8 cellular contexts compared by ENCODE assay signal in genomic region chr1:109617291-109617801, GRCh38. TPM values are rescaled to one million over a fixed set of nuclear protein-coding genes. Genes with fewer than 3 reads are reported as not detected.
A peak's percentile ranks its signal among the peaks of the same experiment; 100 is the strongest.
DNase-seq lines count a peak whose midpoint lies in the region; ATAC-seq and TF ChIP-seq lines count a peak whose summit lies in the region.

No MANE protein-coding gene starts in this region.

- H3K4me3 ChIP-seq in MM.1S (ENCODE audit: low read length): no peak overlapping the region

- no peak overlapping the region for H3K4me3 Mint-ChIP-seq in effector memory CD8-positive, alpha-beta T cell

- no peaks in the 10 kb centered on the region for H3K9me3 ChIP-seq in MM.1S (replicated peaks; ENCODE audit: insufficient read depth, low read length)

- H3K27me3 Mint-ChIP-seq in effector memory CD8-positive, alpha-beta T cell: peaks cover 0 to 6% of the 10 kb centered on the region in 2 donors

- H3K27ac Mint-ChIP-seq in effector memory CD8-positive, alpha-beta T cell: peak overlapping the region in 1 of 2 donors; percentile 93

- no peaks in the 10 kb centered on the region for H3K9me3 Mint-ChIP-seq in effector memory CD8-positive, alpha-beta T cell

- H3K4me1 Mint-ChIP-seq in effector memory CD8-positive, alpha-beta T cell (ENCODE audit: low read depth in 2 of 2): peaks cover 36 to 46% of the 10 kb centered on the region in 2 donors

- H3K79me2 ChIP-seq in MM.1S (ENCODE audit: low read length): peaks cover 19% of the 10 kb centered on the region

- no peak overlapping the region for H3K27ac ChIP-seq in MM.1S (ENCODE audit: low read length)

- no peak overlapping the region for H3K4me2 ChIP-seq in MM.1S (ENCODE audit: low read depth, low read length)

- no peaks in the 10 kb centered on the region for H3K27me3 ChIP-seq in MM.1S (replicated peaks; ENCODE audit: insufficient read depth, low read length)

- peak; percentile 41 for ATAC-seq in omental fat pad (ENCODE audit: low FRiP score)
- ATAC-seq in HG03565 (IDR thresholded peaks at IDR 0.05; ENCODE audit: unreplicated experiment): no peak
- no peak for ATAC-seq in effector memory CD8-positive, alpha-beta T cell (replicated peaks)

- DNase-seq in Daoy (ENCODE audit: low read depth) (peak; percentile 85), NCI-H460 (ENCODE audit: extremely low read depth, low read depth) (peak; percentile 36), ecto neural progenitor cell (ENCODE audit: low spot score) (peak; percentile 35), omental fat pad (ENCODE audit: low spot score) (no peak), NCI-H2196 (lab: John Stamatoyannopoulos, UW; ENCODE audit: unreplicated experiment) (no peak), MM.1S (no peak)
- DNase-seq in effector memory CD8-positive, alpha-beta T cell: no peak

- H3K9me2 ChIP-seq in MM.1S (replicated peaks; ENCODE audit: insufficient read depth, low read length): no peaks in the 10 kb centered on the region

- no peaks in the 10 kb centered on the region for H3K36me3 ChIP-seq in MM.1S (replicated peaks; ENCODE audit: insufficient read depth, low read length)

- TF ChIP-seq CTCF in omental fat pad (IDR thresholded peaks at IDR 0.05) (no peak), MM.1S (IDR thresholded peaks at IDR 0.05; ENCODE audit: low read length) (no peak)

- no peaks in the 10 kb centered on the region for H3F3A ChIP-seq in MM.1S (ENCODE audit: insufficient read depth, low read length)

- peaks cover 29% of the 10 kb centered on the region for H3K36me3 Mint-ChIP-seq in effector memory CD8-positive, alpha-beta T cell (ENCODE audit: insufficient read depth)

- peaks cover 7% of the 10 kb centered on the region for H3K4me1 ChIP-seq in MM.1S (ENCODE audit: low read length)

- no peak overlapping the region for H3K9ac ChIP-seq in MM.1S (ENCODE audit: low read length)

- H2AFZ ChIP-seq in MM.1S (ENCODE audit: low read length): no peak overlapping the region

- no peaks in the 10 kb centered on the region for H4K20me1 ChIP-seq in MM.1S (ENCODE audit: insufficient read depth, low read length)

RNA-seq across cellular contexts. Expression of gene GNAT2, which starts 2.1 kb away (rescaled TPM):
- 0.11 and 4.8 TPM in 2 replicates for total RNA-seq in Daoy (2014; rRNA removed; shearing (Covaris generic))
- not detected in 2 replicates for total RNA-seq in NCI-H460 (2014; rRNA removed; shearing (Covaris generic))
- polyA plus RNA-seq in NCI-H460 (2014; cell fraction: nucleus; rRNA removed): not detected in 2 replicates
- total RNA-seq in omental fat pad: not detected

RNA-seq across cellular contexts. Expression of gene AMPD2, which starts 2.3 kb away (rescaled TPM):
- 121 and 135 TPM in 2 replicates for total RNA-seq in Daoy (2014; rRNA removed; shearing (Covaris generic))
- 33.3 and 39.5 TPM in 2 replicates for total RNA-seq in NCI-H460 (2014; rRNA removed; shearing (Covaris generic))
- 217 and 225 TPM in 2 replicates for polyA plus RNA-seq in NCI-H460 (2014; cell fraction: nucleus; rRNA removed)
- 10 to 100 TPM; 33.8 to 88.1 (median 68.6) TPM for total RNA-seq in omental fat pad

RNA-seq across cellular contexts. Expression of gene GSTM4, which starts 38.6 kb away (rescaled TPM):
- 34.9 and 42.0 TPM in 2 replicates for total RNA-seq in Daoy (2014; rRNA removed; shearing (Covaris generic))
- total RNA-seq in NCI-H460 (2014; rRNA removed; shearing (Covaris generic)): 25.5 and 33.5 TPM in 2 replicates
- polyA plus RNA-seq in NCI-H460 (2014; cell fraction: nucleus; rRNA removed): 44.1 and 57.5 TPM in 2 replicates
- total RNA-seq in omental fat pad: 10 to 100 TPM; 14.7 to 29.8 (median 20.8) TPM

RNA-seq across cellular contexts. Expression of gene GSTM2, which starts 50.5 kb away (rescaled TPM):
- total RNA-seq in Daoy (2014; rRNA removed; shearing (Covaris generic)): 0.42 and 1.0 TPM in 2 replicates
- total RNA-seq in NCI-H460 (2014; rRNA removed; shearing (Covaris generic)): 9.8 and 11.8 TPM in 2 replicates
- 45.4 and 54.5 TPM in 2 replicates for polyA plus RNA-seq in NCI-H460 (2014; cell fraction: nucleus; rRNA removed)
- 10 to 100 TPM; 35.3 to 74.7 (median 52.2) TPM for total RNA-seq in omental fat pad

Comparison
In these comparisons a context has a peak if more than half of its experiments do, and no peak if none do; other contexts are left out.
1. DNase-seq: peak in Daoy (single experiment), NCI-H460 (single experiment) and ecto neural progenitor cell (single experiment); none in omental fat pad (single experiment), NCI-H2196 (single experiment), MM.1S (single experiment) and effector memory CD8-positive, alpha-beta T cell (0 of 3).